ENCODE assay signal across 9 cellular contexts in the genomic region with DNA sequence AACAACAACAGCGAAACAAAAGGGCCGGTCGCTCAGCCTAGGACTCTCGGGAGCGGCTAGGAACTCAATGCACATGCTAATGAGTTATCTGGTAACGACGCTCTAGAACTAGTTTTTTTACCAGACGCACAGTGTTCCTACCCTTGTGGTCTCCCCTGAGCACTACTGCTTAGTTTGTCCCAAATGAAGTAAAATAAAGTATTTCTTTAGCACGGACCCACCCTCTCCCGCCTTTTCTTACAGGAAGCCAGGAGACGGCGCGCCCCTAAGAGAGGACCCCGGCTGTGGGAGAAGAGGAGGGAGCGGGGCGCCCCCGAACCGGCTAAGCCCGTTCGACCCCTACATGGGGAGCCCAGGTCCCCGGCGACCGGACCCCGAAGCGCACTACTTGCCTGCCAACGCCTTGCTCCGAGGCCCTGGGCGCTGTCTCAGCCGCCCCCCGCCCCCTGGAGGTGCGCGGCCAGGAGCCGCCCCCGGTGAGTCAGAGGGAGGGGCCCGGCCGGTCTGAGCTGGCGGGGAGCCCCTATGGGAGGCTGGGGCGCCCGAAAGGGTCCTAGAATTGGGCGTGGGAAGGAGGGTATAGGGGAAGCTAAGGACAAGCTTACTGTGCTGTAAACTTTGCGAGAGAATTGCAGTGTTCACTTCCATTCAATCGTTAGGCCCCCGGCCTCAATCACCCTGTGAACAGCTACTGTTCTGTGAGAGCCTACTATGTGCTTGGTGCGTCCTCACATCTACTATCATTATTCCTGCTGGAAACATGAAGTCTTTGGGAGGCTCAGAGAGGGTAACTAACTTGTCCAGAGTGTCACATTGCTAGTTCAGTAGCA. TPM values are rescaled to one million over a fixed set of nuclear protein-coding genes. Genes with fewer than 3 reads are reported as not detected.
DNase-seq lines count a peak whose midpoint lies in the region; ATAC-seq and TF ChIP-seq lines count a peak whose summit lies in the region.
"Had no signal": no experiment of that assay in that cellular context is flagged by ENCODE, and none has a peak within 500 bp of the region (broad histone marks: within the 10 kb centered on the region; RNA-seq: fewer than 3 reads in every experiment).

No MANE protein-coding gene starts in this region.

- H3K4me3 ChIP-seq in gastroesophageal sphincter: peak overlapping the region; percentile 39 to 71

- intact Hi-C loops in activated T-helper 2 cell treated with anti-CD3 and anti-CD28 coated beads, Interferon-gamma antibody, Interleukin-2, Interleukin-4, amounts not matched to agents 10 μg/mL and 5 μg/mL and 100 μg/mL, durations not matched to agents 14 hours and 24 hours and 36 hours (cut with micrococcal nuclease): no loop called here

- H3K27me3 ChIP-seq in gastroesophageal sphincter: no peaks in the 10 kb centered on the region

- peak overlapping the region; percentile 85 for H3K4me3 Mint-ChIP-seq in activated T-helper 2 cell treated with anti-CD3 and anti-CD28 coated beads, Interferon-gamma antibody, Interleukin-2, Interleukin-4, amounts not matched to agents 10 μg/mL and 5 μg/mL and 100 μg/mL, durations not matched to agents 14 hours and 24 hours and 36 hours (ENCODE audit: low read depth)
- peak overlapping the region; percentile 82 for H3K4me3 Mint-ChIP-seq in progenitor cell of endocrine pancreas (ENCODE audit: low read depth)

- H3K27ac Mint-ChIP-seq in activated T-helper 2 cell treated with anti-CD3 and anti-CD28 coated beads, Interferon-gamma antibody, Interleukin-2, Interleukin-4, amounts not matched to agents 10 μg/mL and 5 μg/mL and 100 μg/mL, durations not matched to agents 14 hours and 24 hours and 36 hours: peak overlapping the region; percentile 62
- H3K27ac Mint-ChIP-seq in progenitor cell of endocrine pancreas: peak overlapping the region; percentile 88

- 9 to 12% methylated on average over 8 to 13 of the region's 44 CpGs for WGBS in gastroesophageal sphincter (ENCODE audit: low coverage in 1 of 2), 2 donors

- peak overlapping the region in 3 of 4 donors; percentile 14 to 82 (median 68) for H3K27ac ChIP-seq in gastroesophageal sphincter
- H3K27ac ChIP-seq: VCaP had no signal

- TF ChIP-seq POLR2A in gastroesophageal sphincter (IDR thresholded peaks at IDR 0.05): peak; percentile 16 to 35

- ATAC-seq in gastroesophageal sphincter: peak; percentile 62
- no peak for ATAC-seq in HG02763 (IDR thresholded peaks at IDR 0.05; ENCODE audit: unreplicated experiment)
- no peak for ATAC-seq in GM18517 (IDR thresholded peaks at IDR 0.05; ENCODE audit: unreplicated experiment)

- no peak for TF ChIP-seq EP300 in gastroesophageal sphincter (IDR thresholded peaks at IDR 0.05)

- H3K36me3 ChIP-seq in gastroesophageal sphincter: no peaks in the 10 kb centered on the region

- H3K9me3 ChIP-seq in gastroesophageal sphincter: no peaks in the 10 kb centered on the region

- DNase-seq in NCI-H146 (lab: John Stamatoyannopoulos, UW): peak; percentile 30
- DNase-seq in NCI-H146 treated with DMSO at 0.1 percent for 48 hours (lab: John Stamatoyannopoulos, UW; ENCODE audit: unreplicated experiment): no peak
- DNase-seq in activated T-helper 2 cell treated with anti-CD3 and anti-CD28 coated beads, Interferon-gamma antibody, Interleukin-2, Interleukin-4, amounts not matched to agents 10 μg/mL and 5 μg/mL and 100 μg/mL, durations not matched to agents 14 hours and 24 hours and 36 hours (ENCODE audit: low spot score): no peak
- no peak for DNase-seq in progenitor cell of endocrine pancreas (ENCODE audit: low spot score, unreplicated experiment)
- DNase-seq in NCI-H2196 treated with DMSO at 0.1 percent for 48 hours (lab: John Stamatoyannopoulos, UW; ENCODE audit: unreplicated experiment): no peak

- peaks cover 0 to 50% (median 19%) of the 10 kb centered on the region in 3 donors for H3K4me1 ChIP-seq in gastroesophageal sphincter

- no peaks in the 10 kb centered on the region for H3K36me3 Mint-ChIP-seq in activated T-helper 2 cell treated with anti-CD3 and anti-CD28 coated beads, Interferon-gamma antibody, Interleukin-2, Interleukin-4, amounts not matched to agents 10 μg/mL and 5 μg/mL and 100 μg/mL, durations not matched to agents 14 hours and 24 hours and 36 hours (ENCODE audit: low read depth)
- H3K36me3 Mint-ChIP-seq in progenitor cell of endocrine pancreas (ENCODE audit: insufficient read depth): no peaks in the 10 kb centered on the region

- no peaks in the 10 kb centered on the region for H3K27me3 Mint-ChIP-seq in activated T-helper 2 cell treated with anti-CD3 and anti-CD28 coated beads, Interferon-gamma antibody, Interleukin-2, Interleukin-4, amounts not matched to agents 10 μg/mL and 5 μg/mL and 100 μg/mL, durations not matched to agents 14 hours and 24 hours and 36 hours (ENCODE audit: low read depth)
- peaks cover 3% of the 10 kb centered on the region for H3K27me3 Mint-ChIP-seq in progenitor cell of endocrine pancreas

- peaks cover 44% of the 10 kb centered on the region for H3K4me1 Mint-ChIP-seq in activated T-helper 2 cell treated with anti-CD3 and anti-CD28 coated beads, Interferon-gamma antibody, Interleukin-2, Interleukin-4, amounts not matched to agents 10 μg/mL and 5 μg/mL and 100 μg/mL, durations not matched to agents 14 hours and 24 hours and 36 hours (ENCODE audit: low read depth)
- H3K4me1 Mint-ChIP-seq in progenitor cell of endocrine pancreas (ENCODE audit: low read depth): peaks cover 3% of the 10 kb centered on the region

- TF ChIP-seq CTCF in gastroesophageal sphincter (IDR thresholded peaks at IDR 0.05): peak in 2 of 4 experiments; percentile 7 to 15
- peak; percentile 20 for TF ChIP-seq CTCF in progenitor cell of endocrine pancreas (IDR thresholded peaks at IDR 0.05; ENCODE audit: unreplicated experiment)

- no peaks in the 10 kb centered on the region for H3K9me3 Mint-ChIP-seq in activated T-helper 2 cell treated with anti-CD3 and anti-CD28 coated beads, Interferon-gamma antibody, Interleukin-2, Interleukin-4, amounts not matched to agents 10 μg/mL and 5 μg/mL and 100 μg/mL, durations not matched to agents 14 hours and 24 hours and 36 hours
- H3K9me3 Mint-ChIP-seq in progenitor cell of endocrine pancreas (ENCODE audit: low read depth): no peaks in the 10 kb centered on the region

RNA-seq across cellular contexts. Expression of a gene that starts 3.6 kb away (rescaled TPM):
- 145 and 146 TPM in 2 replicates for total RNA-seq in activated T-helper 2 cell treated with anti-CD3 and anti-CD28 coated beads, Interferon-gamma antibody, Interleukin-2, Interleukin-4, amounts not matched to agents 10 μg/mL and 5 μg/mL and 100 μg/mL, durations not matched to agents 14 hours and 24 hours and 36 hours
- total RNA-seq in gastroesophageal sphincter (10 to 100 TPM; 42.2 to 69.2 (median 60.2) TPM), progenitor cell of endocrine pancreas (56.1 and 56.5 TPM in 2 replicates)

RNA-seq across cellular contexts. Expression of a gene that starts 4.7 kb away (rescaled TPM):
- 0.48 and 1.3 TPM in 2 replicates for total RNA-seq in activated T-helper 2 cell treated with anti-CD3 and anti-CD28 coated beads, Interferon-gamma antibody, Interleukin-2, Interleukin-4, amounts not matched to agents 10 μg/mL and 5 μg/mL and 100 μg/mL, durations not matched to agents 14 hours and 24 hours and 36 hours
- not detected for total RNA-seq in gastroesophageal sphincter
- 0.29 and 0.71 TPM in 2 replicates for total RNA-seq in progenitor cell of endocrine pancreas

RNA-seq across cellular contexts. Expression of a gene that starts 59.2 kb away (rescaled TPM):
- 17.0 and 18.9 TPM in 2 replicates for total RNA-seq in activated T-helper 2 cell treated with anti-CD3 and anti-CD28 coated beads, Interferon-gamma antibody, Interleukin-2, Interleukin-4, amounts not matched to agents 10 μg/mL and 5 μg/mL and 100 μg/mL, durations not matched to agents 14 hours and 24 hours and 36 hours
- total RNA-seq in gastroesophageal sphincter (10 to 100 TPM; 12.4 to 25.8 (median 18.0) TPM), progenitor cell of endocrine pancreas (23.3 and 25.6 TPM in 2 replicates)

RNA-seq across cellular contexts. Expression of a gene that starts 59.5 kb away (rescaled TPM):
- total RNA-seq in activated T-helper 2 cell treated with anti-CD3 and anti-CD28 coated beads, Interferon-gamma antibody, Interleukin-2, Interleukin-4, amounts not matched to agents 10 μg/mL and 5 μg/mL and 100 μg/mL, durations not matched to agents 14 hours and 24 hours and 36 hours: 26.3 and 29.6 TPM in 2 replicates
- total RNA-seq in gastroesophageal sphincter: 10 to 100 TPM; 29.5 to 61.8 (median 44.9) TPM
- 22.8 and 23.1 TPM in 2 replicates for total RNA-seq in progenitor cell of endocrine pancreas
